Comparison of ENCODE assay signal across 10 cellular contexts in the genomic region with DNA sequence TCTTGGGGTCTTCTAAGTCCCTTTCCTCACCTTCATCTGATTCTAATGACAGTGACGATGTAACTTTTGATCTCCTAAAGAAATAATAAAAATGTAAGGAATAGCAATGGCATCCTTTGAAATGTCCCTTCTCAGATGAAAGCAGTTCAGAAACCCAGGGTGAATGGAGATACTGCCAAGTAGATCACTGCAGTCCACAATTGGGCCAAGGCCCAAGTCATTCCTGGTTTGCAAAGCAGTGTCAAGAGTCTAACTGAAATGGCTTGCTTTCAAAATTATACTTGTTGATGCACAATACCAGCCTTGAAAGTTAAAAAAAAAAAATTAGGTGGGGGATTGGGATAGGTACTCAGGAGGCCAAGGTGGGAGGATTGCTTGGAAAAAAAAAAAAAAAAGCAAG.
"Had no signal": no experiment of that assay in that cellular context is flagged by ENCODE, and none has a peak within 500 bp of the region (broad histone marks: within the 10 kb centered on the region; RNA-seq: fewer than 3 reads in every experiment).

No MANE protein-coding gene starts in this region.

- H3K4me3 ChIP-seq: dorsolateral prefrontal cortex, hepatocyte, pancreas, SJSA1 had no signal

- H3K9me3 ChIP-seq: pancreas, SJSA1 had no signal

- DNase-seq: activated CD4-positive, alpha-beta memory T cell treated with anti-CD3 and anti-CD28 coated beads, Interleukin-2, amount 10 ng/mL, durations not matched to agents 7 days and 5 days; activated naive CD4-positive, alpha-beta T cell treated with anti-CD3 and anti-CD28 coated beads, Interleukin-2, amount 10 ng/mL, durations not matched to agents 7 days and 5 days; amniotic stem cell; pancreas; retina; SW 1271 had no signal

- H3K27me3 ChIP-seq: dorsolateral prefrontal cortex, hepatocyte, pancreas, SJSA1 had no signal

- ATAC-seq: activated CD4-positive, CD25-positive, alpha-beta regulatory T cell treated with anti-CD3 and anti-CD28 coated beads, Interleukin-2, amount 50 U/mL, for 24 hours; pancreas had no signal

- H3K27ac ChIP-seq: hepatocyte, pancreas, SJSA1 had no signal
